33 cellular contexts compared by ENCODE assay signal in genomic region chr6:39009476-39009875, GRCh38. TPM values are rescaled to one million over a fixed set of nuclear protein-coding genes. Genes with fewer than 3 reads are reported as not detected.
"Had no signal": no experiment of that assay in that cellular context is flagged by ENCODE, and none has a peak within 500 bp of the region (broad histone marks: within the 10 kb centered on the region; RNA-seq: fewer than 3 reads in every experiment).

No MANE protein-coding gene starts in this region.

- H3K4me3 ChIP-seq: adrenal gland, body of pancreas, colonic mucosa, gastrocnemius medialis, heart left ventricle had no signal

- DNase-seq: activated B cell treated with CpG ODN at 0.5 μM for 24 hours; activated CD4-positive, alpha-beta T cell treated with anti-CD3 and anti-CD28 coated beads for 48 hours; activated CD4-positive, alpha-beta T cell treated with anti-CD3 and anti-CD28 coated beads, Interleukin-2, amount 50 U/mL, for 1 hour; activated CD4-positive, alpha-beta T cell treated with anti-CD3 and anti-CD28 coated beads, Interleukin-2, amount 50 U/mL, for 48 hours; activated CD8-positive, alpha-beta memory T cell treated with anti-CD3 and anti-CD28 coated beads for 24 hours; activated CD8-positive, alpha-beta T cell treated with anti-CD3 and anti-CD28 coated beads for 36 hours; activated effector memory CD4-positive, alpha-beta T cell treated with Interleukin-2 at 50 U/mL for 16 hours; activated gamma-delta T cell treated with Interleukin-2 at 50 U/mL for 16 hours; activated naive CD4-positive, alpha-beta T cell treated with anti-CD3 and anti-CD28 coated beads for 36 hours; activated naive CD8-positive, alpha-beta T cell treated with anti-CD3 and anti-CD28 coated beads for 36 hours; activated naive CD8-positive, alpha-beta T cell treated with anti-CD3 and anti-CD28 coated beads, Interleukin-2, amount 50 U/mL, for 24 hours; activated T-cell treated with anti-CD3 and anti-CD28 coated beads, Interleukin-2, amount 50 U/mL, for 4 hours; adrenal gland; amygdala; aorta; body of pancreas; central memory CD4-positive, alpha-beta T cell; cerebellar nuclear complex; colonic mucosa; effector CD8-positive, alpha-beta T cell; foreskin keratinocyte; gastrocnemius medialis; glutamatergic neuron; heart left ventricle; T-helper 1 cell; T-helper 17 cell; T1000; WERI-Rb-1 had no signal

- H3K4me1 ChIP-seq: adrenal gland, colonic mucosa, foreskin keratinocyte, gastrocnemius medialis, heart left ventricle had no signal

- H3K27ac ChIP-seq: adrenal gland, body of pancreas, colonic mucosa, foreskin keratinocyte, gastrocnemius medialis, heart left ventricle, WERI-Rb-1 had no signal

- H3K36me3 ChIP-seq: adrenal gland, colonic mucosa, gastrocnemius medialis, heart left ventricle, WERI-Rb-1 had no signal

- ATAC-seq: activated CD4-positive, CD25-positive, alpha-beta regulatory T cell treated with anti-CD3 and anti-CD28 coated beads, Interleukin-2, amount 50 U/mL, for 24 hours; activated CD8-positive, alpha-beta T cell treated with anti-CD3 and anti-CD28 coated beads for 36 hours; activated naive CD8-positive, alpha-beta T cell treated with anti-CD3 and anti-CD28 coated beads, Interleukin-2, amount 50 U/mL, for 24 hours; activated T-cell treated with anti-CD3 and anti-CD28 coated beads, Interleukin-2, amount 50 U/mL, for 4 hours; activated T-helper 17 cell treated with anti-CD3 and anti-CD28 coated beads, Interleukin-2, amount 50 U/mL, for 72 hours; body of pancreas; esophagus mucosa; foreskin keratinocyte; gastrocnemius medialis; heart left ventricle; T-helper 17 cell had no signal

- H3K9me3 ChIP-seq: adrenal gland, body of pancreas, colonic mucosa, gastrocnemius medialis had no signal

- H3K27me3 ChIP-seq: body of pancreas, colonic mucosa, gastrocnemius medialis had no signal

RNA-seq across cellular contexts. Expression of gene GLP1R, which starts 39.1 kb away (rescaled TPM):
- total RNA-seq: activated B cell treated with CpG ODN at 0.5 μM for 24 hours; activated T-helper 17 cell treated with anti-CD3 and anti-CD28 coated beads, Interleukin-2, amount 50 U/mL, for 72 hours; aorta; colonic mucosa; dermis microvascular lymphatic vessel endothelial cell; epithelial cell of proximal tubule; foreskin keratinocyte; gastrocnemius medialis; T-helper 17 cell had no signal
